In the genomic region with DNA sequence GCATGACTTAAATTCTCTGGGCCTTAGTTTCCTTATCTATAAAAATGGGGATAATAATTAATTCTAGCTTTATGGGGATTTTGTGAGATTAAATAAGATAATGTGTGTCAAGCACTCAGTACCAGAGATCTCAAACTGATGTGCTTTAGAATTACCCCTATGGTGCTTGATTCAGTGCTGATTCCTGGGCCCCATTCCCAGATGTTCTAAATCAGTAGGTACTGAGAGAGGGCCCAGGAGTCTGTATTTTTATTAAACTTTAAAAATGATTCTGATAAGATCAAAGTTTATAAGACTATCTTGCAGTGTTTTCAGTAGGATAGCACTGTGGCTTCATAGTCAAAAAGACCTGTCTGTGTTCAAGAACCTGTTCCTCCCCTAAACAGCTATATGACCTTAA, we compare ENCODE assay signal across 21 cellular contexts.
"Had no signal": no experiment of that assay in that cellular context is flagged by ENCODE, and none has a peak within 500 bp of the region (broad histone marks: within the 10 kb centered on the region; RNA-seq: fewer than 3 reads in every experiment).

No MANE protein-coding gene starts in this region.

- H3K27me3 ChIP-seq: hepatocyte, ovary, right atrium auricular region, right lobe of liver, stomach, testis, thyroid gland, uterus had no signal

- H3K79me2 ChIP-seq: hepatocyte had no signal

- H3K4me2 ChIP-seq: hepatocyte, smooth muscle cell had no signal

- H3K4me1 ChIP-seq: left ventricle myocardium inferior, right atrium auricular region, right lobe of liver, stomach, testis, thyroid gland, uterus had no signal

- H3K9me3 ChIP-seq: left ventricle myocardium inferior, ovary, right atrium auricular region, right lobe of liver, stomach, testis, thyroid gland, uterus had no signal

- H3K36me3 ChIP-seq: left ventricle myocardium inferior, ovary, right atrium auricular region, right lobe of liver, stomach, thyroid gland, uterus had no signal

- ATAC-seq: natural killer cell treated with Interleukin-12 subunit alpha and Interleukin-12 subunit beta and Interleukin-15 and Interleukin-18, amount 100 ng/mL, for 72 hours; right lobe of liver; stimulated activated memory B cell treated with anti-CD40 and anti-IgM and Interleukin-4, amounts not matched to agents 10 μg/mL and 1 μg/mL and 100 μg/mL, for 72 hours; stimulated activated naive CD8-positive, alpha-beta T cell treated with anti-CD3 and anti-CD28 coated beads, Interleukin-15, Interleukin-2, amounts not matched to agents 100 U/mL and 50 U/mL, for 24 hours had no signal

- H2AFZ ChIP-seq: hepatocyte had no signal

- DNase-seq: islet precursor cell; left ventricle myocardium inferior; mesendoderm; naive B cell; ovary; right lobe of liver; stimulated activated CD4-positive, alpha-beta T cell treated with anti-CD3 and anti-CD28 coated beads, Interleukin-1b, Interleukin-23, amount 100 ng/mL, for 48 hours; stimulated activated CD4-positive, alpha-beta T cell treated with anti-CD3 and anti-CD28 coated beads, Interleukin-2, amount 100 ng/mL, for 48 hours; stimulated activated CD4-positive, alpha-beta T cell treated with anti-CD3 and anti-CD28 coated beads, Interleukin-4, amount 100 ng/mL, for 4 hours; stimulated activated CD8-positive, alpha-beta memory T cell treated with anti-CD3 and anti-CD28 coated beads, Interleukin-4, amount 100 ng/mL, for 48 hours; stimulated activated naive CD8-positive, alpha-beta T cell treated with anti-CD3 and anti-CD28 coated beads, Interleukin-15, Interleukin-2, amounts not matched to agents 100 U/mL and 50 U/mL, for 24 hours; stomach; testis; thyroid gland; uterus had no signal

- H3K4me3 ChIP-seq: hepatocyte, left ventricle myocardium inferior, lung, ovary, right atrium auricular region, right lobe of liver, smooth muscle cell, stomach, testis, thyroid gland, uterus had no signal

- H3K27ac ChIP-seq: hepatocyte, left ventricle myocardium inferior, ovary, right atrium auricular region, right lobe of liver, stomach, testis, thyroid gland, uterus had no signal
